In genomic region chr20:37706298-37706697, GRCh38 we compare ENCODE assay signal across 25 cellular contexts. TPM values are rescaled to one million over a fixed set of nuclear protein-coding genes. Genes with fewer than 3 reads are reported as not detected.
DNase-seq lines count a peak whose midpoint lies in the region; ATAC-seq, FAIRE-seq and TF ChIP-seq lines count a peak whose summit lies in the region.
"Had no signal": no experiment of that assay in that cellular context is flagged by ENCODE, and none has a peak within 500 bp of the region (broad histone marks: within the 10 kb centered on the region; RNA-seq: fewer than 3 reads in every experiment).

No MANE protein-coding gene starts in this region.

- no peak overlapping the region for H3K14ac ChIP-seq in IMR-90 (replicated peaks; ENCODE audit: low read depth, low read length)

- no peak overlapping the region for H2AK9ac ChIP-seq in IMR-90 (replicated peaks; ENCODE audit: low read depth, low read length, poor library complexity)

- H4K91ac ChIP-seq in IMR-90 (ENCODE audit: insufficient read depth, low read depth, low read length) = no peak overlapping the region

- TF ChIP-seq RAD21 in IMR-90 (IDR thresholded peaks at IDR 0.05; ENCODE audit: low read length) (no peak), GM12878 (IDR thresholded peaks at IDR 0.05; ENCODE audit: insufficient read depth, low read depth, low read length) (no peak)

- H3K9ac ChIP-seq in IMR-90 (ENCODE audit: low read depth, low read length) (no peak overlapping the region), GM12878 (ENCODE audit: control insufficient read depth, insufficient read depth, low read length) (no peak overlapping the region)
- H3K9ac ChIP-seq: BLaER1 treated with 17β-estradiol and CSF1 and Interleukin-3, amounts not matched to agents 10 nM and 100 nM had no signal

- peaks cover 47 to 71% of the 10 kb centered on the region in 2 experiments for H3K79me1 ChIP-seq in IMR-90 (ENCODE audit: low read depth in 1 of 2, low read length in 2 of 2)

- no CpG with 5 or more reads among the region's 3 CpGs for WGBS in IMR-90 (ENCODE audit: extremely low coverage in 2 of 2, insufficient read length in 1 of 2), 2 experiments
- WGBS in GM12878 (ENCODE audit: insufficient coverage, insufficient replicate concordance, low lambda C conversion rate, missing lambda C conversion rate) = 98% methylated on average over 3 of the region's 3 CpGs

- POLR2A ChIA-PET in IMR-90 (lab: Charles Lee; ENCODE audit: unreplicated experiment) = no interaction called here
- POLR2A ChIA-PET in GM12878 (lab: Charles Lee) = no interaction called here

- H3K9me1 ChIP-seq in IMR-90 (ENCODE audit: insufficient read depth, low read length) = peaks cover 3% of the 10 kb centered on the region; the same call in 1 of the 2 replicates

- FAIRE-seq in GM12878 (lab: Jason Lieb, UNC) = no peak
- FAIRE-seq: A204.1, G401.6, GM12892, GM18507 had no signal

- no peak overlapping the region for H3K56ac ChIP-seq in IMR-90 (ENCODE audit: extremely low read depth, insufficient read depth, low read length)

- H3K23ac ChIP-seq in IMR-90 (ENCODE audit: low read depth, low read length) = no peak overlapping the region

- TF ChIP-seq CTCF in IMR-90 (conservative IDR thresholded peaks at IDR 0.05; ENCODE audit: low read depth, low read length) (no peak), GM12878 (IDR thresholded peaks at IDR 0.05 in 2 of 3, conservative IDR thresholded peaks at IDR 0.05 in 1 of 3; ENCODE audit: control insufficient read depth in 2 of 3, extremely low read depth in 1 of 3, insufficient read depth in 1 of 3, low read depth in 3 of 3, low read length in 3 of 3) (no peak), choroid plexus epithelial cell (conservative IDR thresholded peaks at IDR 0.05; ENCODE audit: low read depth, low read length) (no peak)

- TF ChIP-seq POLR2A in IMR-90 (IDR thresholded peaks at IDR 0.05; ENCODE audit: low read depth, low read length) (no peak), GM12878 (IDR thresholded peaks at IDR 0.05; ENCODE audit: low read depth, low read length) (no peak)

- H3K4me3 ChIP-seq in IMR-90 (ENCODE audit: insufficient read depth, low read depth, low read length) (no peak overlapping the region), GM12878 (no peak overlapping the region), choroid plexus epithelial cell (ENCODE audit: low read depth, low read length) (no peak overlapping the region)
- H3K4me3 ChIP-seq: BLaER1 treated with 17β-estradiol and CSF1 and Interleukin-3, amounts not matched to agents 10 nM and 100 nM had no signal

- H3K4ac ChIP-seq in IMR-90 (ENCODE audit: low read depth, low read length) = no peak overlapping the region

- no peak overlapping the region for H2BK15ac ChIP-seq in IMR-90 (ENCODE audit: low read depth, low read length)

- DNase-seq in EH (ENCODE audit: low read depth) = peak; percentile 12
- no peak for DNase-seq in IMR-90
- DNase-seq in GM12878 (ENCODE audit: low read depth, low spot score) = no peak
- DNase-seq in choroid plexus epithelial cell (ENCODE audit: low read depth) = peak; percentile 12
- DNase-seq in NCI-H69 (lab: John Stamatoyannopoulos, UW) = no peak
- DNase-seq in NCI-H1694 treated with DMSO at 0.1 percent for 48 hours (lab: John Stamatoyannopoulos, UW) = no peak
- DNase-seq in HCEC 1CT = no peak
- DNase-seq in COLO829 (ENCODE audit: low spot score) = no peak
- DNase-seq: 8988T; AML-193; CD4-positive, alpha-beta T cell; CD8-positive, alpha-beta T cell; COR-L47; DMS 273 treated with DMSO at 0.1 percent for 48 hours; DMS153; DMS53; DMS79; DND-41; GF-D8 had no signal

- no peak overlapping the region for H2AFZ ChIP-seq in IMR-90 (replicated peaks; ENCODE audit: low read length, poor library complexity)
- no peak overlapping the region for H2AFZ ChIP-seq in GM12878 (ENCODE audit: control insufficient read depth, low read depth, low read length)

- no peak overlapping the region for H2BK5ac ChIP-seq in IMR-90 (ENCODE audit: low read depth, low read length, poor library complexity, severe bottlenecking)

- H4K20me1 ChIP-seq in IMR-90 (ENCODE audit: insufficient read depth, low read length) (peaks cover 19% of the 10 kb centered on the region; the same call in 1 of the 2 replicates), GM12878 (ENCODE audit: control insufficient read depth, insufficient read depth) (no peaks in the 10 kb centered on the region; the same call in 1 of the 2 replicates)

- H3K4me2 ChIP-seq in IMR-90 (ENCODE audit: low read depth, low read length) (no peak overlapping the region), GM12878 (ENCODE audit: control insufficient read depth, insufficient read depth) (no peak overlapping the region)
- H3K4me2 ChIP-seq: BLaER1 treated with 17β-estradiol and CSF1 and Interleukin-3, amounts not matched to agents 10 nM and 100 nM had no signal

- CTCF ChIA-PET in IMR-90 (lab: Yijun Ruan, JAX) (no interaction called here), GM12878 (lab: Yijun Ruan, JAX) (interaction anchor here (0.5 kb wide), 1 partner anchor 90 kb away, joined by 3 read pairs; no protein-coding TSS in a partner anchor)

- H3K27me3 ChIP-seq in IMR-90 (ENCODE audit: control insufficient read depth, insufficient read depth, low read length) (no peaks in the 10 kb centered on the region), GM12878 (replicated peaks in 1 of 2; ENCODE audit: control insufficient read depth in 2 of 2, insufficient read depth in 2 of 2, low read length in 1 of 2) (no peaks in the 10 kb centered on the region)
- H3K27me3 ChIP-seq: BLaER1 treated with 17β-estradiol and CSF1 and Interleukin-3, amounts not matched to agents 10 nM and 100 nM had no signal

- H4K5ac ChIP-seq in IMR-90 (ENCODE audit: low read depth, low read length) = no peak overlapping the region

- ATAC-seq in IMR-90 (ENCODE audit: low read depth) = peak; percentile 49; the same call in 1 of the 2 replicates
- no peak for ATAC-seq in GM12878
- ATAC-seq: CD8-positive, alpha-beta T cell had no signal

- RAD21 ChIA-PET in GM12878 (lab: Charles Lee; ENCODE audit: unreplicated experiment) = interaction anchor here (0.7 kb wide), 1 partner anchor 10 kb away, joined by 3 read pairs; no protein-coding TSS in a partner anchor

- peaks cover 17% of the 10 kb centered on the region for H3K79me2 ChIP-seq in GM12878 (ENCODE audit: control insufficient read depth, insufficient read depth, low read length)

- H2AK5ac ChIP-seq in IMR-90 (ENCODE audit: low read depth, low read length) = no peak overlapping the region

- no peak overlapping the region for H2BK20ac ChIP-seq in IMR-90 (ENCODE audit: low read depth, low read length)

- H3K9me3 ChIP-seq in IMR-90 (ENCODE audit: control insufficient read depth, insufficient read depth, low read length) (no peaks in the 10 kb centered on the region), GM12878 (replicated peaks; ENCODE audit: control insufficient read depth, insufficient read depth, low read length) (no peaks in the 10 kb centered on the region; the same call in 1 of the 3 replicates)

- dilution Hi-C loops in IMR-90 (cut with HindIII; ENCODE audit: low sequenced_read_pairs, unreplicated experiment) = no loop called here

- H3K18ac ChIP-seq in IMR-90 (ENCODE audit: low read depth, low read length) = no peak overlapping the region

- intact Hi-C loops in IMR-90 (cut with micrococcal nuclease) = no loop called here
- intact Hi-C loops in GM12878 (cut with micrococcal nuclease; ENCODE audit: unreplicated experiment) = no loop called here

- H3K4me1 ChIP-seq in IMR-90 (ENCODE audit: control insufficient read depth, insufficient read depth, low read length) = no peaks in the 10 kb centered on the region
- no peaks in the 10 kb centered on the region for H3K4me1 ChIP-seq in GM12878 (ENCODE audit: control insufficient read depth, insufficient read depth, low read length)

- in situ Hi-C loops in IMR-90 (cut with MboI; ENCODE audit: low sequenced_read_pairs) = no loop called here
- in situ Hi-C loops in GM12878 (cut with MboI) = no loop called here

- no peaks in the 10 kb centered on the region for H3K36me3 ChIP-seq in IMR-90 (ENCODE audit: control insufficient read depth, insufficient read depth, low read length)
- 0 out of 4 replicates have a peak, but pooled peaks cover 0 to under 1% of the 10 kb centered on the region in 2 experiments for H3K36me3 ChIP-seq in GM12878 (ENCODE audit: control insufficient read depth in 2 of 2, insufficient read depth in 2 of 2, low read length in 1 of 2)

- H3K27ac ChIP-seq in IMR-90 (ENCODE audit: insufficient read depth, low read length) = no peak overlapping the region
- H3K27ac ChIP-seq in GM12878 (ENCODE audit: control insufficient read depth, insufficient read depth) = no peak overlapping the region
- H3K27ac ChIP-seq: BLaER1 treated with 17β-estradiol and CSF1 and Interleukin-3, amounts not matched to agents 10 nM and 100 nM; C4-2B had no signal

- SMC1A ChIA-PET in GM12878 (lab: Charles Lee; ENCODE audit: uncharacterized antibody, unreplicated experiment) = interaction anchor here (0.7 kb wide), 1 partner anchor 315 kb away, joined by 3 read pairs; no protein-coding TSS in a partner anchor

- TF ChIP-seq EP300 in GM12878 (IDR thresholded peaks at IDR 0.05; ENCODE audit: borderline replicate concordance in 1 of 2, control insufficient read depth in 1 of 2, low read depth in 2 of 2, low read length in 2 of 2) = no peak

- BruUV-seq in IMR-90 (replicated peaks; lab: Mats Ljungman, UMichigan) (no TSS peak), GM12878 (replicated peaks; lab: Mats Ljungman, UMichigan) (TSS peak; percentile 3)

- H4K8ac ChIP-seq in IMR-90 (ENCODE audit: low read depth in 2 of 2, low read length in 2 of 2) = no peak overlapping the region

- H2BK120ac ChIP-seq in IMR-90 (ENCODE audit: low read depth, low read length) = no peak overlapping the region

RNA-seq across cellular contexts. Expression of gene CTNNBL1, which starts 12.5 kb away (rescaled TPM):
- total RNA-seq in IMR-90 (2012; rRNA removed) (29.2 and 34.1 TPM in 2 replicates), GM12878 (2014; rRNA removed) (43.1 TPM in 2 replicates), GM12878 (2014; rRNA removed; fragmentation: Illumina TruSeq; extraction: Trizol) (63.3 and 64.7 TPM in 2 replicates), GM12878 (2021) (79.7 and 87.3 TPM in 2 replicates)
- polyA plus RNA-seq in IMR-90 (2012; rRNA removed) (29.9 and 30.2 TPM in 2 replicates), GM12878 (2011; rRNA removed) (37.8 and 46.2 TPM in 2 replicates), GM12878 (2014; fragmentation: Illumina TruSeq; extraction: Trizol) (69.6 and 82.7 TPM in 2 replicates), GM12878 (2014; fragmentation: Nextera tagmentation; extraction: Ambion mirVana) (100 to 1,000 TPM in 1 of 2 experiments, 10 to 100 TPM in 1; 66.1 to 102 TPM), GM12878 (2014; rRNA removed) (59.9 and 62.8 TPM in 2 replicates), GM12878 (2016; fragmentation: Nextera tagmentation; extraction: Ambion mirVana) (100 to 1,000 TPM; 102 TPM)
- polyA plus RNA-seq in IMR-90 (2012; cell fraction: cytosol; rRNA removed) = 16.1 and 17.8 TPM in 2 replicates
- 5.2 and 16.0 TPM in 2 replicates for polyA plus RNA-seq in IMR-90 (2012; cell fraction: nucleus; rRNA removed; ENCODE audit: low replicate concordance)
- 38.7 and 40.1 TPM in 2 replicates for total RNA-seq in GM12878 (2013; cell fraction: nucleolus; rRNA removed)
- polyA plus RNA-seq in GM12878 (2011; ENCODE audit: low read depth) = 41.2 TPM
- polyA plus RNA-seq in GM12878 (2011; cell fraction: cytosol; rRNA removed) = 35.0 and 39.9 TPM in 2 replicates
- 27.3 and 29.7 TPM in 2 replicates for polyA plus RNA-seq in GM12878 (2011; cell fraction: nucleus; rRNA removed)
- polyA plus RNA-seq in GM12878 (2012) = 59.1 and 60.9 TPM in 2 replicates
- 41.7 and 48.8 TPM in 2 replicates for polyA minus RNA-seq in GM12878 (2011; rRNA and poly(A)+ RNA removed)
- 13.4 and 18.1 TPM in 2 replicates for polyA minus RNA-seq in GM12878 (2011; cell fraction: cytosol; rRNA and poly(A)+ RNA removed)
- polyA minus RNA-seq in GM12878 (2011; cell fraction: nucleus; rRNA and poly(A)+ RNA removed) = 16.9 and 26.8 TPM in 2 replicates

Comparison
In these comparisons a context has a peak if more than half of its experiments do, and no peak if none do; other contexts are left out.
1. DNase-seq: peak in EH (single experiment) and choroid plexus epithelial cell (single experiment); none in IMR-90 (single experiment), GM12878 (single experiment), NCI-H69 (single experiment), NCI-H1694 treated with DMSO at 0.1 percent for 48 hours (single experiment), HCEC 1CT (single experiment) and COLO829 (single experiment).